20 cellular contexts compared by ENCODE assay signal in genomic region chr20:49477200-49477599, GRCh38. TPM values are rescaled to one million over a fixed set of nuclear protein-coding genes. Genes with fewer than 3 reads are reported as not detected.
"Had no signal": no experiment of that assay in that cellular context is flagged by ENCODE, and none has a peak within 500 bp of the region (broad histone marks: within the 10 kb centered on the region; RNA-seq: fewer than 3 reads in every experiment).

No MANE protein-coding gene starts in this region.

- H3K4me3 ChIP-seq: gastrocnemius medialis, heart right ventricle, mucosa of descending colon, tibial nerve, uterus had no signal

- H3K4me3 Mint-ChIP-seq: activated CD4-positive, alpha-beta memory T cell treated with anti-CD3 and anti-CD28 coated beads for 36 hours; activated CD8-positive, alpha-beta memory T cell treated with anti-CD3 and anti-CD28 coated beads, Interleukin-2, amount 10 ng/mL, durations not matched to agents 7 days and 5 days; activated naive CD4-positive, alpha-beta T cell treated with anti-CD3 and anti-CD28 coated beads, Interleukin-2, amount 10 ng/mL, durations not matched to agents 7 days and 5 days; naive thymus-derived CD4-positive, alpha-beta T cell had no signal

- H3K27ac Mint-ChIP-seq: activated CD4-positive, alpha-beta memory T cell treated with anti-CD3 and anti-CD28 coated beads for 36 hours; activated CD8-positive, alpha-beta memory T cell treated with anti-CD3 and anti-CD28 coated beads, Interleukin-2, amount 10 ng/mL, durations not matched to agents 7 days and 5 days; activated naive CD4-positive, alpha-beta T cell treated with anti-CD3 and anti-CD28 coated beads, Interleukin-2, amount 10 ng/mL, durations not matched to agents 7 days and 5 days; naive thymus-derived CD4-positive, alpha-beta T cell had no signal

- H3K4me1 Mint-ChIP-seq: activated CD8-positive, alpha-beta memory T cell treated with anti-CD3 and anti-CD28 coated beads, Interleukin-2, amount 10 ng/mL, durations not matched to agents 7 days and 5 days; activated naive CD4-positive, alpha-beta T cell treated with anti-CD3 and anti-CD28 coated beads, Interleukin-2, amount 10 ng/mL, durations not matched to agents 7 days and 5 days; naive thymus-derived CD4-positive, alpha-beta T cell had no signal

- FAIRE-seq: islet of Langerhans, small intestine had no signal

- H3K9me3 ChIP-seq: gastrocnemius medialis, heart right ventricle, mucosa of descending colon, tibial nerve, uterus had no signal

- H3K27me3 ChIP-seq: gastrocnemius medialis, uterus had no signal

- H3K9me3 Mint-ChIP-seq: activated CD4-positive, alpha-beta memory T cell treated with anti-CD3 and anti-CD28 coated beads for 36 hours; activated naive CD4-positive, alpha-beta T cell treated with anti-CD3 and anti-CD28 coated beads, Interleukin-2, amount 10 ng/mL, durations not matched to agents 7 days and 5 days had no signal

- H3K27ac ChIP-seq: gastrocnemius medialis, heart right ventricle, tibial nerve, uterus had no signal

- H3K36me3 Mint-ChIP-seq: activated CD4-positive, alpha-beta memory T cell treated with anti-CD3 and anti-CD28 coated beads for 36 hours; activated CD8-positive, alpha-beta memory T cell treated with anti-CD3 and anti-CD28 coated beads, Interleukin-2, amount 10 ng/mL, durations not matched to agents 7 days and 5 days; activated naive CD4-positive, alpha-beta T cell treated with anti-CD3 and anti-CD28 coated beads, Interleukin-2, amount 10 ng/mL, durations not matched to agents 7 days and 5 days; naive thymus-derived CD4-positive, alpha-beta T cell had no signal

- DNase-seq: activated CD4-positive, alpha-beta memory T cell treated with anti-CD3 and anti-CD28 coated beads for 36 hours; activated CD4-positive, alpha-beta T cell treated with anti-CD3 and anti-CD28 coated beads for 1 hour; activated CD8-positive, alpha-beta memory T cell treated with anti-CD3 and anti-CD28 coated beads, Interleukin-2, amount 10 ng/mL, durations not matched to agents 7 days and 5 days; activated naive CD4-positive, alpha-beta T cell treated with anti-CD3 and anti-CD28 coated beads, Interleukin-2, amount 10 ng/mL, durations not matched to agents 7 days and 5 days; activated T-cell treated with anti-CD3 and anti-CD28 coated beads, Interleukin-2, amount 50 U/mL, for 1 hour; gastrocnemius medialis; heart right ventricle; mucosa of descending colon; naive thymus-derived CD4-positive, alpha-beta T cell; posterior cingulate gyrus; small intestine; stimulated activated CD4-positive, alpha-beta T cell treated with anti-CD3 and anti-CD28 coated beads, Interleukin-4, amount 100 ng/mL, for 24 hours; stimulated activated naive CD4-positive, alpha-beta T cell; T1000; uterus had no signal

- H3K36me3 ChIP-seq: gastrocnemius medialis, heart right ventricle, tibial nerve, uterus had no signal

- ATAC-seq: activated CD8-positive, alpha-beta memory T cell treated with anti-CD3 and anti-CD28 coated beads, Interleukin-2, amount 10 ng/mL, durations not matched to agents 7 days and 5 days; gastrocnemius medialis; heart right ventricle; left lobe of liver; mucosa of descending colon; naive thymus-derived CD4-positive, alpha-beta T cell had no signal

- H3K4me1 ChIP-seq: uterus had no signal

RNA-seq across cellular contexts. Expression of gene KCNB1, which starts 5.3 kb away (rescaled TPM):
- total RNA-seq: activated CD4-positive, alpha-beta memory T cell treated with anti-CD3 and anti-CD28 coated beads for 36 hours; dermis microvascular lymphatic vessel endothelial cell; epithelial cell of proximal tubule had no signal
- polyA plus RNA-seq: naive thymus-derived CD4-positive, alpha-beta T cell had no signal
